17 cellular contexts compared by ENCODE assay signal in genomic region chr18:23635283-23636040, GRCh38. TPM values are rescaled to one million over a fixed set of nuclear protein-coding genes. Genes with fewer than 3 reads are reported as not detected.
DNase-seq lines count a peak whose midpoint lies in the region; ATAC-seq, FAIRE-seq and TF ChIP-seq lines count a peak whose summit lies in the region.
"Had no signal": no experiment of that assay in that cellular context is flagged by ENCODE, and none has a peak within 500 bp of the region (broad histone marks: within the 10 kb centered on the region; RNA-seq: fewer than 3 reads in every experiment).

No MANE protein-coding gene starts in this region.

- H3K4me1 Mint-ChIP-seq in activated CD8-positive, alpha-beta T cell treated with anti-CD3 and anti-CD28 coated beads for 36 hours (ENCODE audit: low read depth): peaks cover 14% of the 10 kb centered on the region
- H3K4me1 Mint-ChIP-seq in activated CD8-positive, alpha-beta T cell treated with anti-CD3 and anti-CD28 coated beads, Interleukin-2, amount 10 ng/mL, durations not matched to agents 7 days and 5 days (ENCODE audit: low read depth): peaks cover 14% of the 10 kb centered on the region
- peaks cover 0 to 10% (median 3%) of the 10 kb centered on the region in 4 donors for H3K4me1 Mint-ChIP-seq in CD4-positive, alpha-beta memory T cell

- H3K36me3 ChIP-seq in bronchial epithelial cell (ENCODE audit: control insufficient read depth, insufficient read depth, low read length): no peaks in the 10 kb centered on the region
- no peaks in the 10 kb centered on the region for H3K36me3 ChIP-seq in CD4-positive, alpha-beta memory T cell (ENCODE audit: insufficient read depth, low read length)
- no peaks in the 10 kb centered on the region for H3K36me3 ChIP-seq in colonic mucosa
- H3K36me3 ChIP-seq: prostate gland, thyroid gland had no signal

- no peak overlapping the region for H3K4me3 Mint-ChIP-seq in activated CD8-positive, alpha-beta T cell treated with anti-CD3 and anti-CD28 coated beads for 36 hours
- no peak overlapping the region for H3K4me3 Mint-ChIP-seq in activated CD8-positive, alpha-beta T cell treated with anti-CD3 and anti-CD28 coated beads, Interleukin-2, amount 10 ng/mL, durations not matched to agents 7 days and 5 days
- H3K4me3 Mint-ChIP-seq in CD4-positive, alpha-beta memory T cell: no peak overlapping the region
- H3K4me3 Mint-ChIP-seq: T-cell had no signal

- no peaks in the 10 kb centered on the region for H3K9me3 ChIP-seq in CD4-positive, alpha-beta memory T cell (ENCODE audit: control insufficient read depth in 1 of 2, low read length in 2 of 2)
- no peaks in the 10 kb centered on the region for H3K9me3 ChIP-seq in colonic mucosa
- H3K9me3 ChIP-seq: prostate gland, thyroid gland had no signal

- no peaks in the 10 kb centered on the region for H3K9me3 Mint-ChIP-seq in activated CD8-positive, alpha-beta T cell treated with anti-CD3 and anti-CD28 coated beads for 36 hours
- H3K9me3 Mint-ChIP-seq in activated CD8-positive, alpha-beta T cell treated with anti-CD3 and anti-CD28 coated beads, Interleukin-2, amount 10 ng/mL, durations not matched to agents 7 days and 5 days (ENCODE audit: insufficient read depth): no peaks in the 10 kb centered on the region
- H3K9me3 Mint-ChIP-seq in CD4-positive, alpha-beta memory T cell: no peaks in the 10 kb centered on the region
- H3K9me3 Mint-ChIP-seq: T-cell had no signal

- H3K36me3 Mint-ChIP-seq in activated CD8-positive, alpha-beta T cell treated with anti-CD3 and anti-CD28 coated beads for 36 hours (ENCODE audit: low read depth): no peaks in the 10 kb centered on the region
- H3K36me3 Mint-ChIP-seq in activated CD8-positive, alpha-beta T cell treated with anti-CD3 and anti-CD28 coated beads, Interleukin-2, amount 10 ng/mL, durations not matched to agents 7 days and 5 days (ENCODE audit: low read depth): no peaks in the 10 kb centered on the region
- H3K36me3 Mint-ChIP-seq in CD4-positive, alpha-beta memory T cell: no peaks in the 10 kb centered on the region
- H3K36me3 Mint-ChIP-seq: T-cell had no signal

- no peak overlapping the region for H3K27ac Mint-ChIP-seq in activated CD8-positive, alpha-beta T cell treated with anti-CD3 and anti-CD28 coated beads for 36 hours
- no peak overlapping the region for H3K27ac Mint-ChIP-seq in activated CD8-positive, alpha-beta T cell treated with anti-CD3 and anti-CD28 coated beads, Interleukin-2, amount 10 ng/mL, durations not matched to agents 7 days and 5 days
- peak overlapping the region in 1 of 7 donors; percentile 10 for H3K27ac Mint-ChIP-seq in CD4-positive, alpha-beta memory T cell
- H3K27ac Mint-ChIP-seq: T-cell had no signal

- H3K27me3 ChIP-seq in bronchial epithelial cell (ENCODE audit: control insufficient read depth, insufficient read depth, low read length) (no peaks in the 10 kb centered on the region), colonic mucosa (no peaks in the 10 kb centered on the region)
- H3K27me3 ChIP-seq in CD4-positive, alpha-beta memory T cell (ENCODE audit: insufficient read depth, low read length): no peaks in the 10 kb centered on the region
- H3K27me3 ChIP-seq: thyroid gland had no signal

- no peak for FAIRE-seq in bronchial epithelial cell (lab: Jason Lieb, UNC)
- FAIRE-seq in urothelium cell line (lab: Jason Lieb, UNC): no peak
- FAIRE-seq: kidney had no signal

- no peak for TF ChIP-seq POLR2A in NB4 (IDR thresholded peaks at IDR 0.05; ENCODE audit: extremely low read depth, insufficient read length)

- POLR2A ChIA-PET in activated CD8-positive, alpha-beta T cell treated with anti-CD3 and anti-CD28 coated beads for 36 hours (lab: Charles Lee): interaction anchor here (1.2 kb wide), 1 partner anchor 9 kb away, joined by 4 read pairs; no protein-coding TSS in a partner anchor
- POLR2A ChIA-PET in activated CD8-positive, alpha-beta T cell treated with anti-CD3 and anti-CD28 coated beads, Interleukin-2, amount 10 ng/mL, durations not matched to agents 7 days and 5 days (lab: Charles Lee): no interaction called here
- POLR2A ChIA-PET in CD4-positive, alpha-beta memory T cell (lab: Charles Lee; ENCODE audit: partially characterized antibody): no interaction called here

- H3K9ac ChIP-seq in colonic mucosa (ENCODE audit: low read depth in 2 of 2, low read length in 2 of 2): no peak overlapping the region

- peak; percentile 37 for ATAC-seq in activated CD8-positive, alpha-beta T cell treated with anti-CD3 and anti-CD28 coated beads for 36 hours
- ATAC-seq in activated CD8-positive, alpha-beta T cell treated with anti-CD3 and anti-CD28 coated beads, Interleukin-2, amount 10 ng/mL, durations not matched to agents 7 days and 5 days: no peak
- ATAC-seq: activated CD4-positive, CD25-positive, alpha-beta regulatory T cell treated with anti-CD3 and anti-CD28 coated beads, Interleukin-2, amount 50 U/mL, for 24 hours; T-cell had no signal

- no peak overlapping the region for H3K27ac ChIP-seq in CD4-positive, alpha-beta memory T cell (ENCODE audit: low read depth, low read length)
- H3K27ac ChIP-seq in colonic mucosa: no peak overlapping the region
- H3K27ac ChIP-seq: prostate gland, thyroid gland had no signal

- peaks cover 2% of the 10 kb centered on the region for H3K27me3 Mint-ChIP-seq in activated CD8-positive, alpha-beta T cell treated with anti-CD3 and anti-CD28 coated beads for 36 hours
- peaks cover 29% of the 10 kb centered on the region for H3K27me3 Mint-ChIP-seq in activated CD8-positive, alpha-beta T cell treated with anti-CD3 and anti-CD28 coated beads, Interleukin-2, amount 10 ng/mL, durations not matched to agents 7 days and 5 days (ENCODE audit: low read depth)
- peaks cover 0 to 3% of the 10 kb centered on the region in 2 donors for H3K27me3 Mint-ChIP-seq in CD4-positive, alpha-beta memory T cell

- H3K4me1 ChIP-seq in CD4-positive, alpha-beta memory T cell (ENCODE audit: insufficient read depth, low read length): no peaks in the 10 kb centered on the region
- H3K4me1 ChIP-seq in colonic mucosa: no peaks in the 10 kb centered on the region
- H3K4me1 ChIP-seq: prostate gland, thyroid gland had no signal

- CTCF ChIA-PET in activated CD8-positive, alpha-beta T cell treated with anti-CD3 and anti-CD28 coated beads for 36 hours (lab: Charles Lee): interaction anchor here (1.1 to 1.5 kb wide), 4 partner anchors 9 to 67 kb away, joined by 3 to 7 read pairs (median 4); no protein-coding TSS in a partner anchor
- CTCF ChIA-PET in activated CD8-positive, alpha-beta T cell treated with anti-CD3 and anti-CD28 coated beads, Interleukin-2, amount 10 ng/mL, durations not matched to agents 7 days and 5 days (lab: Charles Lee): interaction anchor here (0.7 to 1.2 kb wide), 3 partner anchors 13 to 137 kb away, joined by 3 to 6 read pairs (median 3); no protein-coding TSS in a partner anchor
- CTCF ChIA-PET in CD4-positive, alpha-beta memory T cell (lab: Charles Lee; ENCODE audit: partially characterized antibody): interaction anchor here (1.3 to 1.9 kb wide), 3 partner anchors 12 to 68 kb away, joined by 3 to 7 read pairs (median 5); no protein-coding TSS in a partner anchor

- intact Hi-C loops in activated CD8-positive, alpha-beta T cell treated with anti-CD3 and anti-CD28 coated beads for 36 hours (cut with micrococcal nuclease): no loop called here
- intact Hi-C loops in CD4-positive, alpha-beta memory T cell (cut with micrococcal nuclease): no loop called here
- intact Hi-C loops in colonic mucosa (cut with DNase I): no loop called here

- no peak for TF ChIP-seq CTCF in activated CD8-positive, alpha-beta T cell treated with anti-CD3 and anti-CD28 coated beads for 36 hours (IDR thresholded peaks at IDR 0.05)
- TF ChIP-seq CTCF in NB4 (IDR thresholded peaks at IDR 0.05; ENCODE audit: low read depth, low read length): no peak
- no peak for TF ChIP-seq CTCF in bronchial epithelial cell (IDR thresholded peaks at IDR 0.05; ENCODE audit: insufficient read depth, low read length, severe bottlenecking)
- no peak for TF ChIP-seq CTCF in colonic mucosa (IDR thresholded peaks at IDR 0.05)

- peak; percentile 12 for DNase-seq in activated CD8-positive, alpha-beta T cell treated with anti-CD3 and anti-CD28 coated beads for 36 hours
- no peak for DNase-seq in activated CD8-positive, alpha-beta T cell treated with anti-CD3 and anti-CD28 coated beads, Interleukin-2, amount 10 ng/mL, durations not matched to agents 7 days and 5 days
- DNase-seq in NB4 (ENCODE audit: low read depth): peak; percentile 49
- DNase-seq in bronchial epithelial cell (ENCODE audit: low read depth): peak; percentile 69
- peak; percentile 6 for DNase-seq in urothelium cell line (ENCODE audit: low spot score)
- no peak for DNase-seq in COLO829 (ENCODE audit: low spot score)
- DNase-seq in CD4-positive, alpha-beta memory T cell: no peak
- DNase-seq in colonic mucosa: no peak
- DNase-seq: aorta; DMS153; KG1; kidney; stimulated activated CD4-positive, alpha-beta T cell treated with anti-CD3 and anti-CD28 coated beads, Interleukin-15, amount 100 ng/mL, for 24 hours; T-cell; thyroid gland had no signal

- H3K4me3 ChIP-seq in NB4 (ENCODE audit: low read depth, low read length) (no peak overlapping the region), bronchial epithelial cell (ENCODE audit: low read depth, low read length) (no peak overlapping the region), colonic mucosa (no peak overlapping the region)
- no peak overlapping the region for H3K4me3 ChIP-seq in CD4-positive, alpha-beta memory T cell (ENCODE audit: low read length in 2 of 2)
- H3K4me3 ChIP-seq: prostate gland, thyroid gland had no signal

RNA-seq across cellular contexts. Expression of gene ANKRD29, which starts 27.2 kb away (rescaled TPM):
- not detected for total RNA-seq in activated CD8-positive, alpha-beta T cell treated with anti-CD3 and anti-CD28 coated beads for 36 hours
- not detected for total RNA-seq in activated CD8-positive, alpha-beta T cell treated with anti-CD3 and anti-CD28 coated beads, Interleukin-2, amount 10 ng/mL, durations not matched to agents 7 days and 5 days
- 14.0 and 15.0 TPM in 2 replicates for total RNA-seq in bronchial epithelial cell
- not detected for total RNA-seq in CD4-positive, alpha-beta memory T cell
- polyA plus RNA-seq in CD4-positive, alpha-beta memory T cell: 1 to 10 TPM in 1 of 2 donors, under 1 TPM in 1; 0.91 to 1.3 TPM
- 1 to 10 TPM; 1.0 to 1.1 TPM for total RNA-seq in colonic mucosa

RNA-seq across cellular contexts. Expression of gene NPC1, which starts 49.2 kb away (rescaled TPM):
- total RNA-seq in activated CD8-positive, alpha-beta T cell treated with anti-CD3 and anti-CD28 coated beads for 36 hours: 10 to 100 TPM; 21.5 to 22.9 TPM
- total RNA-seq in activated CD8-positive, alpha-beta T cell treated with anti-CD3 and anti-CD28 coated beads, Interleukin-2, amount 10 ng/mL, durations not matched to agents 7 days and 5 days: 10 to 100 TPM; 34.6 to 35.0 TPM
- total RNA-seq in bronchial epithelial cell (78.3 and 100 TPM in 2 replicates), colonic mucosa (10 to 100 TPM; 29.9 to 32.3 TPM)
- 10 to 100 TPM; 62.9 to 64.5 TPM for total RNA-seq in CD4-positive, alpha-beta memory T cell
- polyA plus RNA-seq in CD4-positive, alpha-beta memory T cell: 10 to 100 TPM; 14.0 to 21.9 TPM

RNA-seq across cellular contexts. Expression of gene LAMA3, which starts 53.8 kb away (rescaled TPM):
- total RNA-seq in activated CD8-positive, alpha-beta T cell treated with anti-CD3 and anti-CD28 coated beads for 36 hours: under 1 TPM in 1 of 2 experiments, not detected in 1; 0.05 TPM
- total RNA-seq in activated CD8-positive, alpha-beta T cell treated with anti-CD3 and anti-CD28 coated beads, Interleukin-2, amount 10 ng/mL, durations not matched to agents 7 days and 5 days: 1 to 10 TPM in 1 of 2 experiments, under 1 TPM in 1; 0.63 to 1.4 TPM
- total RNA-seq in bronchial epithelial cell (381 and 531 TPM in 2 replicates), colonic mucosa (10 to 100 TPM; 31.9 to 41.3 TPM)
- not detected for total RNA-seq in CD4-positive, alpha-beta memory T cell
- polyA plus RNA-seq in CD4-positive, alpha-beta memory T cell: not detected

Comparison
In these comparisons a context has a peak if more than half of its experiments do, and no peak if none do; other contexts are left out.
1. DNase-seq: peak in activated CD8-positive, alpha-beta T cell treated with anti-CD3 and anti-CD28 coated beads for 36 hours (single experiment), NB4 (single experiment), bronchial epithelial cell (single experiment) and urothelium cell line (single experiment); none in activated CD8-positive, alpha-beta T cell treated with anti-CD3 and anti-CD28 coated beads, Interleukin-2, amount 10 ng/mL, durations not matched to agents 7 days and 5 days (single experiment), COLO829 (single experiment), CD4-positive, alpha-beta memory T cell (0 of 5) and colonic mucosa (single experiment).
2. RNA of gene LAMA3, which starts 53.8 kb away (total RNA-seq): 381 to 531 TPM in bronchial epithelial cell and 31.9 to 41.3 TPM in colonic mucosa; 0.63 to 1.4 TPM in activated CD8-positive, alpha-beta T cell treated with anti-CD3 and anti-CD28 coated beads, Interleukin-2, amount 10 ng/mL, durations not matched to agents 7 days and 5 days, 0.05 TPM in activated CD8-positive, alpha-beta T cell treated with anti-CD3 and anti-CD28 coated beads for 36 hours and not detected in CD4-positive, alpha-beta memory T cell; every median in the first group is over 10 times any median in the second.